Comparison of ENCODE assay signal across 8 cellular contexts in the genomic region with DNA sequence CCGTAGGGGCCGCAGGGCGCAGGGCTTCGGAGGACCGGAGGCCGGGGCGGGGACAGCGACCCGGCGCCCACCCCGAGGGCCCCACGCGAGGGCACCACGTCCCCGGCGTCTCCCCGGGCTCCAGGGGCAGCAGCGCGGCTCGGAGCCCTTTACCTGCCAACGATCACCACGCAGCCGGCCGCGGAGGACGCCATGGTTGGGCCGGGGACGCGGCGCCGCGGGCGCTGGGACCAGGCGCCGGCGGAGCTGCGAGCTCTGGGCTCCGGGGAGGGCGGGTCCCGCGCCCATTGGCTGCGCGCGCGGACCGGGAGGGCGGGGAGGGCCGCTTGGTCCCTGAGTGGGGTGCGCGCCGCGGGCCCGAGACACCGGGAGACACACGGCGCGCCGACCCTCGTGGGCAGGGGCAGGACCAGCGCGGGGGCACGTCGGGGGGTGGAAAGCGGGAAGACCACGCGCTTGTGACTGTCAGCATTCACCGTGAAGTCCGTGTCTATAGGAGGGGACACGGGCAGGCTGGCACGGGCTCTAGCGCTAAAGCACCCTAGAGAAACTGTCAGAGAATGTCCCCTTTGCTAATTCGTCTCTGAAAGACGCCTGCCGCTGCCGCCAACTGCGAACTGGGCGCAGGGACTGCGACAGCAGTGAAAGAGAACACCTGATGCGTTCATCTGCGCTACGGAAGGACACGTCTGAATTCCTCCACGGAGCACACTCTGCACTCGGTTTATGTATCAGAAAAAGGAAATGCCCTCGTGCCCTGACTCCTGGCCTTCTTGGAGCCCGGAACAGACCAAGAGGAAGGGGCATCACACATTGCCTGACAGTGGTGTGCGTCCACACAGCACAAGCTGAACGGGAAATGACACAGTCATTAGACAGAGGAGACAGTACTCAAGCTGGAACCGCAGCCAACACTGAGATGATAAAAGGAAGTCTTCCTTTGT. TPM values are rescaled to one million over a fixed set of nuclear protein-coding genes. Genes with fewer than 3 reads are reported as not detected.
A peak's percentile ranks its signal among the peaks of the same experiment; 100 is the strongest.
DNase-seq lines count a peak whose midpoint lies in the region; ATAC-seq and TF ChIP-seq lines count a peak whose summit lies in the region.

A gene with protein sequence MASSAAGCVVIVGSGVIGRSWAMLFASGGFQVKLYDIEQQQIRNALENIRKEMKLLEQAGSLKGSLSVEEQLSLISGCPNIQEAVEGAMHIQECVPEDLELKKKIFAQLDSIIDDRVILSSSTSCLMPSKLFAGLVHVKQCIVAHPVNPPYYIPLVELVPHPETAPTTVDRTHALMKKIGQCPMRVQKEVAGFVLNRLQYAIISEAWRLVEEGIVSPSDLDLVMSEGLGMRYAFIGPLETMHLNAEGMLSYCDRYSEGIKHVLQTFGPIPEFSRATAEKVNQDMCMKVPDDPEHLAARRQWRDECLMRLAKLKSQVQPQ (minus strand): TSS at position 257 of the 944 bp plus-strand sequence. CDS start 63 bp downstream, at position 194.

- H3K4me3 Mint-ChIP-seq in activated CD8-positive, alpha-beta memory T cell treated with anti-CD3 and anti-CD28 coated beads, Interleukin-2, amount 10 ng/mL, durations not matched to agents 7 days and 5 days: peak within 1 kb of the TSS; percentile 80

- peak within 1 kb of the TSS; percentile 70 for H3K9ac ChIP-seq in endocrine pancreas (ENCODE audit: control insufficient read depth, insufficient read depth, low read length)

- no peak for TF ChIP-seq CTCF in BE2C (IDR thresholded peaks at IDR 0.05; ENCODE audit: low read depth, low read length)

- H3K36me3 ChIP-seq in BE2C (no peaks in the 10 kb centered on the region), endocrine pancreas (ENCODE audit: control insufficient read depth, insufficient read depth, low read length) (no peaks in the 10 kb centered on the region)

- H3K4me3 ChIP-seq in BE2C (ENCODE audit: low read depth, low read length) (peak within 1 kb of the TSS; percentile 85), endocrine pancreas (ENCODE audit: control insufficient read depth, insufficient read depth, low read length) (peak within 1 kb of the TSS; percentile 94)

- peaks cover 5% of the 10 kb centered on the region for H3K9me3 Mint-ChIP-seq in activated CD8-positive, alpha-beta memory T cell treated with anti-CD3 and anti-CD28 coated beads, Interleukin-2, amount 10 ng/mL, durations not matched to agents 7 days and 5 days (ENCODE audit: low read depth)

- H3K27me3 Mint-ChIP-seq in activated CD8-positive, alpha-beta memory T cell treated with anti-CD3 and anti-CD28 coated beads, Interleukin-2, amount 10 ng/mL, durations not matched to agents 7 days and 5 days: no peaks in the 10 kb centered on the region

- CTCF ChIA-PET in activated CD8-positive, alpha-beta memory T cell treated with anti-CD3 and anti-CD28 coated beads, Interleukin-2, amount 10 ng/mL, durations not matched to agents 7 days and 5 days (lab: Charles Lee): interaction anchor here (0.6 to 1.4 kb wide), 2 partner anchors 11 to 31 kb away, joined by 3 to 4 read pairs; no protein-coding TSS in a partner anchor

- peaks cover 3% of the 10 kb centered on the region for H3K36me3 Mint-ChIP-seq in activated CD8-positive, alpha-beta memory T cell treated with anti-CD3 and anti-CD28 coated beads, Interleukin-2, amount 10 ng/mL, durations not matched to agents 7 days and 5 days

- DNase-seq in BE2C (peak; percentile 74), GM19240 (ENCODE audit: insufficient read length, low spot score) (peak; percentile 35), NOMO-1 treated with DMSO at 0.1 percent for 48 hours (lab: John Stamatoyannopoulos, UW; ENCODE audit: unreplicated experiment) (peak; percentile 88), mesenteric fat pad (ENCODE audit: low spot score) (peak; percentile 93)
- peak; percentile 78 for DNase-seq in activated CD8-positive, alpha-beta memory T cell treated with anti-CD3 and anti-CD28 coated beads, Interleukin-2, amount 10 ng/mL, durations not matched to agents 7 days and 5 days
- peak; percentile 42 for DNase-seq in stimulated activated CD8-positive, alpha-beta memory T cell treated with anti-CD3 and anti-CD28 coated beads, Interleukin-15, amount 100 ng/mL, for 1 hour (ENCODE audit: low read depth)

- peaks cover 28% of the 10 kb centered on the region for H3K4me1 Mint-ChIP-seq in activated CD8-positive, alpha-beta memory T cell treated with anti-CD3 and anti-CD28 coated beads, Interleukin-2, amount 10 ng/mL, durations not matched to agents 7 days and 5 days

- no peaks in the 10 kb centered on the region; the same call in 1 of the 2 replicates for H3K27me3 ChIP-seq in BE2C
- no peaks in the 10 kb centered on the region for H3K27me3 ChIP-seq in endocrine pancreas (ENCODE audit: control insufficient read depth, insufficient read depth, low read length)

- H3K4me1 ChIP-seq in BE2C (no peaks in the 10 kb centered on the region), endocrine pancreas (ENCODE audit: control insufficient read depth, insufficient read depth, low read length) (no peaks in the 10 kb centered on the region)

- H3K27ac Mint-ChIP-seq in activated CD8-positive, alpha-beta memory T cell treated with anti-CD3 and anti-CD28 coated beads, Interleukin-2, amount 10 ng/mL, durations not matched to agents 7 days and 5 days: peak within 1 kb of the TSS; percentile 87

- peak; percentile 80 for ATAC-seq in HG03460 (IDR thresholded peaks at IDR 0.05; ENCODE audit: unreplicated experiment)
- peak; percentile 94 for ATAC-seq in activated CD8-positive, alpha-beta memory T cell treated with anti-CD3 and anti-CD28 coated beads, Interleukin-2, amount 10 ng/mL, durations not matched to agents 7 days and 5 days

- H3K9me3 ChIP-seq in BE2C: no peaks in the 10 kb centered on the region
- H3K9me3 ChIP-seq in endocrine pancreas (ENCODE audit: control insufficient read depth, low read length): no peaks in the 10 kb centered on the region

RNA-seq across cellular contexts. Expression of the gene that starts here (rescaled TPM):
- polyA plus RNA-seq in BE2C (2012; ENCODE audit: insufficient read depth, insufficient read length, low read depth): 1.9 TPM
- 10 to 100 TPM; 11.3 to 13.1 TPM for total RNA-seq in activated CD8-positive, alpha-beta memory T cell treated with anti-CD3 and anti-CD28 coated beads, Interleukin-2, amount 10 ng/mL, durations not matched to agents 7 days and 5 days
- total RNA-seq in mesenteric fat pad: 31.0 TPM

Comparison
In these comparisons a context has a peak if more than half of its experiments do, and no peak if none do; other contexts are left out.
1. Peak in every context shown above with its lines: DNase-seq, ATAC-seq and H3K4me3 ChIP-seq.
2. DNase-seq: peak in every context shown above with its lines; median percentile 93 in mesenteric fat pad; 88 in NOMO-1 treated with DMSO at 0.1 percent for 48 hours; 78 in activated CD8-positive, alpha-beta memory T cell treated with anti-CD3 and anti-CD28 coated beads, Interleukin-2, amount 10 ng/mL, durations not matched to agents 7 days and 5 days; 74 in BE2C; 42 in stimulated activated CD8-positive, alpha-beta memory T cell treated with anti-CD3 and anti-CD28 coated beads, Interleukin-15, amount 100 ng/mL, for 1 hour; 35 in GM19240.